ENCODE assay signal across 8 cellular contexts in genomic region chrX:40012800-40013682, GRCh38.
A peak's percentile ranks its signal among the peaks of the same experiment; 100 is the strongest.
DNase-seq lines count a peak whose midpoint lies in the region; ATAC-seq and TF ChIP-seq lines count a peak whose summit lies in the region.

No MANE protein-coding gene starts in this region.

- H3K4me1 ChIP-seq in mucosa of rectum (ENCODE audit: control insufficient read depth in 2 of 2, insufficient read depth in 2 of 2, low read length in 2 of 2): peaks cover 9 to 18% of the 10 kb centered on the region in 2 donors

- DNase-seq in ELF-1 (ENCODE audit: low read depth, low spot score) (peak; percentile 85), MV-4-11 (lab: John Stamatoyannopoulos, UW) (peak; percentile 61), activated B cell treated with CpG ODN at 0.5 μM for 24 hours (peak; percentile 41), endothelial cell (ENCODE audit: low spot score) (peak; percentile 42), type B pancreatic cell (ENCODE audit: extremely low spot score, unreplicated experiment) (peak; percentile 74)

- no peaks in the 10 kb centered on the region for H3K36me3 ChIP-seq in mucosa of rectum (ENCODE audit: control insufficient read depth in 2 of 2, insufficient read depth in 2 of 2, low read length in 2 of 2)

- H3K27ac ChIP-seq in mucosa of rectum (ENCODE audit: low read depth in 2 of 2, low read length in 2 of 2): peak overlapping the region; percentile 95 to 98

- CTCF ChIA-PET in activated B cell treated with CpG ODN at 0.5 μM for 24 hours (lab: Charles Lee): interaction anchor here (0.8 to 1.3 kb wide), 3 partner anchors 85 to 99 kb away, joined by 3 to 4 read pairs (median 3); partner anchors contain the start of gene BCOR

- H3K9ac ChIP-seq in mucosa of rectum (ENCODE audit: low read depth in 1 of 2, low read length in 2 of 2): peak overlapping the region; percentile 60 to 78

- H3K27me3 ChIP-seq in mucosa of rectum (ENCODE audit: control insufficient read depth in 2 of 2, insufficient read depth in 2 of 2, low read length in 2 of 2): peaks cover 5 to 19% of the 10 kb centered on the region in 2 donors

- H3K9me3 ChIP-seq in mucosa of rectum (ENCODE audit: control insufficient read depth in 2 of 2, low read length in 2 of 2): peaks cover 0 to 3% of the 10 kb centered on the region in 2 donors

- no peaks in the 10 kb centered on the region for H3K27me3 Mint-ChIP-seq in activated B cell treated with CpG ODN at 0.5 μM for 24 hours
- H3K27me3 Mint-ChIP-seq in endothelial cell (ENCODE audit: unreplicated experiment): peaks cover 4% of the 10 kb centered on the region
- H3K27me3 Mint-ChIP-seq in type B pancreatic cell: peaks cover 13% of the 10 kb centered on the region

- ATAC-seq in GM21723 (IDR thresholded peaks at IDR 0.05; ENCODE audit: unreplicated experiment) (peak; percentile 52), activated B cell treated with CpG ODN at 0.5 μM for 24 hours (ENCODE audit: low read depth) (peak; percentile 47), GM19328 (IDR thresholded peaks at IDR 0.05; ENCODE audit: unreplicated experiment) (no peak)

- intact Hi-C loops in activated B cell treated with CpG ODN at 0.5 μM for 24 hours (cut with micrococcal nuclease): loop anchor here (1.0 to 10.0 kb wide), 6 partner anchors 83 to 252 kb away; no protein-coding TSS in a partner anchor

- peaks cover 26% of the 10 kb centered on the region for H3K4me1 Mint-ChIP-seq in activated B cell treated with CpG ODN at 0.5 μM for 24 hours
- peaks cover 19% of the 10 kb centered on the region for H3K4me1 Mint-ChIP-seq in endothelial cell (ENCODE audit: unreplicated experiment)
- H3K4me1 Mint-ChIP-seq in type B pancreatic cell (ENCODE audit: unreplicated experiment): peaks cover 11% of the 10 kb centered on the region

- H3K9me3 Mint-ChIP-seq in activated B cell treated with CpG ODN at 0.5 μM for 24 hours (no peaks in the 10 kb centered on the region), endothelial cell (ENCODE audit: unreplicated experiment) (no peaks in the 10 kb centered on the region), type B pancreatic cell (no peaks in the 10 kb centered on the region)

- H3K36me3 Mint-ChIP-seq in activated B cell treated with CpG ODN at 0.5 μM for 24 hours (ENCODE audit: low read depth) (no peaks in the 10 kb centered on the region), endothelial cell (ENCODE audit: low read depth, unreplicated experiment) (no peaks in the 10 kb centered on the region), type B pancreatic cell (no peaks in the 10 kb centered on the region)

- peak overlapping the region; percentile 76 for H3K4me3 Mint-ChIP-seq in activated B cell treated with CpG ODN at 0.5 μM for 24 hours
- peak overlapping the region; percentile 73 for H3K4me3 Mint-ChIP-seq in endothelial cell (ENCODE audit: unreplicated experiment)
- peak overlapping the region; percentile 84 for H3K4me3 Mint-ChIP-seq in type B pancreatic cell

- H3K27ac Mint-ChIP-seq in activated B cell treated with CpG ODN at 0.5 μM for 24 hours (peak overlapping the region; percentile 56), endothelial cell (ENCODE audit: unreplicated experiment) (no peak overlapping the region), type B pancreatic cell (peak overlapping the region; percentile 62)

- POLR2A ChIA-PET in activated B cell treated with CpG ODN at 0.5 μM for 24 hours (lab: Charles Lee): interaction anchor here (0.7 to 3.7 kb wide), 14 partner anchors 9 to 1236 kb away, joined by 3 to 42 read pairs (median 6); partner anchors contain the start of gene BCOR

- H3K4me3 ChIP-seq in mucosa of rectum (ENCODE audit: low read length in 2 of 2): peak overlapping the region; percentile 61 to 63

- TF ChIP-seq CTCF in activated B cell treated with CpG ODN at 0.5 μM for 24 hours (IDR thresholded peaks at IDR 0.05) (no peak), endothelial cell (IDR thresholded peaks at IDR 0.05; ENCODE audit: unreplicated experiment) (no peak), type B pancreatic cell (conservative IDR thresholded peaks at IDR 0.05) (no peak)
